ENCODE assay signal across 10 cellular contexts in the genomic region with DNA sequence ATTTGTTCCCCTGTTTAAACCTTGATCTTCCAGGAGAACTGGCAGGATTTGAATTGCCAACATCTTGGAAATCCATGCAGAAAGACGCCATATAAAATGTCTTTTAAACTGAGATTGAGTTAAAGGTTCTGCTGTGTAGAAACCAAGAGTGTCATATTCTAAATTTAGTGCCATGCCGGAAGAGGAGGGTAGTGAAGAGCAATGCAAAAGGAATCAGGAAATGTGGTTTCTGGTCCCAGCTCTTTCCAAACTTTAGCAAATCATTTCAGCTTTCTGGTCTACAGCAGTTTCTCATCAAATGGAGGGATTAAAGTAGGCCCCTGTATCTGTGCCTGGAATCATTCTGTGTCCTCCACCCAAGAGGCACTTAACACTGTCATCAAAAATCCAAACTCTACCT.
DNase-seq lines count a peak whose midpoint lies in the region; ATAC-seq and TF ChIP-seq lines count a peak whose summit lies in the region.
"Had no signal": no experiment of that assay in that cellular context is flagged by ENCODE, and none has a peak within 500 bp of the region (broad histone marks: within the 10 kb centered on the region; RNA-seq: fewer than 3 reads in every experiment).

No MANE protein-coding gene starts in this region.

- no peaks in the 10 kb centered on the region for H3K36me3 ChIP-seq in heart right ventricle
- H3K36me3 ChIP-seq in right atrium auricular region = no peaks in the 10 kb centered on the region
- H3K36me3 ChIP-seq in SJSA1 = no peaks in the 10 kb centered on the region
- H3K36me3 ChIP-seq in aorta (ENCODE audit: control insufficient read depth in 1 of 2, insufficient read depth in 2 of 2, low read length in 1 of 2) = no peaks in the 10 kb centered on the region

- H3K27me3 ChIP-seq in heart right ventricle (no peaks in the 10 kb centered on the region), right atrium auricular region (no peaks in the 10 kb centered on the region), SJSA1 (replicated peaks) (no peaks in the 10 kb centered on the region), aorta (ENCODE audit: control insufficient read depth in 1 of 2, insufficient read depth in 2 of 2, low read length in 1 of 2) (no peaks in the 10 kb centered on the region)

- TF ChIP-seq CTCF in heart right ventricle (IDR thresholded peaks at IDR 0.05) = no peak
- no peak for TF ChIP-seq CTCF in right atrium auricular region (IDR thresholded peaks at IDR 0.05)
- TF ChIP-seq CTCF in foreskin fibroblast (IDR thresholded peaks at IDR 0.05; ENCODE audit: low read depth, low read length) = no peak

- H3K9me3 ChIP-seq in heart right ventricle (peaks cover 0 to 13% (median 0%) of the 10 kb centered on the region in 11 donors), right atrium auricular region (no peaks in the 10 kb centered on the region), SJSA1 (replicated peaks) (no peaks in the 10 kb centered on the region), aorta (ENCODE audit: control insufficient read depth, low read length) (no peaks in the 10 kb centered on the region)

- ATAC-seq in heart right ventricle = peak in 5 of 8 donors; percentile 56 to 79 (median 74)
- no peak for ATAC-seq in aorta (ENCODE audit: low FRiP score)
- ATAC-seq in HG02642 (IDR thresholded peaks at IDR 0.05; ENCODE audit: poor library complexity, unreplicated experiment) = no peak

- DNase-seq in heart right ventricle (no peak), right atrium auricular region (ENCODE audit: low spot score) (no peak), SJSA1 (ENCODE audit: low read depth in 1 of 2, low spot score in 2 of 2) (peak in 1 of 2 experiments; percentile 49), foreskin fibroblast (peak; percentile 80 to 89), aorta (no peak), NCI-H2029 treated with DMSO at 0.1 percent for 48 hours (lab: John Stamatoyannopoulos, UW) (no peak)
- no peak for DNase-seq in stimulated activated CD4-positive, alpha-beta T cell treated with anti-CD3 and anti-CD28 coated beads, Interleukin-15, amount 100 ng/mL, for 24 hours
- DNase-seq: amniotic stem cell, C1 segment of cervical spinal cord had no signal

- H3K4me1 ChIP-seq in heart right ventricle (peaks cover 0 to 41% (median 9%) of the 10 kb centered on the region in 9 donors), right atrium auricular region (peaks cover 0 to 22% of the 10 kb centered on the region in 2 donors), SJSA1 (replicated peaks) (peaks cover 47% of the 10 kb centered on the region), aorta (ENCODE audit: control insufficient read depth in 1 of 2, insufficient read depth in 2 of 2, low read length in 2 of 2) (peaks cover 5% of the 10 kb centered on the region in 2 donors)

- H3K27ac ChIP-seq in heart right ventricle (peak overlapping the region in 2 of 10 donors; percentile 4 to 66), right atrium auricular region (peak overlapping the region in 1 of 2 donors; percentile 0), SJSA1 (peak overlapping the region; percentile 39), aorta (ENCODE audit: low read depth in 1 of 2, low read length in 2 of 2) (peak overlapping the region; percentile 73 to 76)

- H3K4me3 ChIP-seq in heart right ventricle = no peak overlapping the region
- no peak overlapping the region for H3K4me3 ChIP-seq in right atrium auricular region
- H3K4me3 ChIP-seq in SJSA1 = no peak overlapping the region
- H3K4me3 ChIP-seq in foreskin fibroblast (ENCODE audit: low read depth in 1 of 2, low read length in 2 of 2) = no peak overlapping the region
- no peak overlapping the region for H3K4me3 ChIP-seq in aorta (ENCODE audit: low read length in 2 of 2)

- intact Hi-C loops in heart right ventricle (cut with DNase I) = loop anchor here in 2 of 10 donors (10.0 kb wide), 2 partner anchors 75 to 1075 kb away; no protein-coding TSS in a partner anchor
- intact Hi-C loops in aorta (cut with DNase I) = loop anchor here in 1 of 2 donors (5.0 kb wide), 1 partner anchor 82 kb away; no protein-coding TSS in a partner anchor

- WGBS in heart right ventricle, 2 donors = 54 to 61% methylated on average over 2 of the region's 2 CpGs
- 11 to 14% methylated on average over 2 of the region's 2 CpGs for WGBS in aorta, 2 donors

Comparison
In these comparisons a context has a peak if more than half of its experiments do, and no peak if none do; other contexts are left out.
1. ATAC-seq: peak in heart right ventricle (5 of 8); none in aorta (single experiment) and HG02642 (single experiment).
2. DNase-seq: peak in foreskin fibroblast (2 of 2); none in heart right ventricle (0 of 2), right atrium auricular region (single experiment), aorta (0 of 2), NCI-H2029 treated with DMSO at 0.1 percent for 48 hours (single experiment) and stimulated activated CD4-positive, alpha-beta T cell treated with anti-CD3 and anti-CD28 coated beads, Interleukin-15, amount 100 ng/mL, for 24 hours (single experiment).